In the genomic region with DNA sequence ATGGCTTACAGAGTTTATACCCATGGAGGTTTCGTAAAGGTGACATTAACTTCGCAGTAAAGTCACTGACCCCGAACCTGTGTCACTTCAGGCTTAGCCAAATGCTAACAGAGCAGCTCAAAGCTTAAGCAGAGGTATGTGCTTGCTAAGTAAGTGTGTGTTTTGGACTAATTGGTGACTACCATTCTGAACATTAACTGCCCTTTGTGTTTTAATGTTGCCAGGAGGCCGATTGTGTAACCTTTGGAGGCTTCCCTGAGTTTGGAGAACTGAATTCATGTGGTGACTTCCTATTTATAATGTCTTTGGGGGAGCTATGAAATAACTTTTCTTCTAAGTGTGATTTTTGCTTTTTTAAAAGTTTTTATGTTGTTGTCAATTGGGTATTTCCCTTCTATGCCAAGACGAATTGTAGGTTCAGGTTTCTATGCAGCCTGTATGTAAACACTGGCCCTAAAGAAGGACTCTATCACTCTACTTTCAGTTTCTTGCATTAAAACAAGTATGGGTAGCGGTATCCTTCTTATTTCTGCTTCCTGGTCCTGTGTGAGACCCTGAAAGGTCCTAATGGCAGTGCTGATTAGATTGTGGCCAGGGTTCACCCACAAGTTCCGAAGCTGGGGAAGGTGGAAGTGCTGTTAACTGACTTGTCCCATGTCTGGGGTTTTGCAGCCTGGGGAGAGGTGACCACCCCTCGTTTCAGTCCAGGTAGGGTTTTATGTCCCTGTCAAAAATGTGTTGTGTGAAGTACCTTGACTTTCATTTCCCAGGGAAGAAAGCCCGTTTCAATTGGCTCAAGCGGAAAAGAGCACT, we compare ENCODE assay signal across 12 cellular contexts.
DNase-seq lines count a peak whose midpoint lies in the region; ATAC-seq, FAIRE-seq and TF ChIP-seq lines count a peak whose summit lies in the region.
"Had no signal": no experiment of that assay in that cellular context is flagged by ENCODE, and none has a peak within 500 bp of the region (broad histone marks: within the 10 kb centered on the region; RNA-seq: fewer than 3 reads in every experiment).

No MANE protein-coding gene starts in this region.

- TF ChIP-seq CTCF in SK-N-SH (IDR thresholded peaks at IDR 0.05) = no peak
- no peak for TF ChIP-seq CTCF in foreskin fibroblast (IDR thresholded peaks at IDR 0.05; ENCODE audit: low read depth, low read length)

- no peak for TF ChIP-seq EP300 in SK-N-SH (IDR thresholded peaks at IDR 0.05; ENCODE audit: borderline replicate concordance in 1 of 2, low read depth in 1 of 2, low read length in 1 of 2)

- FAIRE-seq in small intestine (lab: Jason Lieb, UNC) = no peak

- no peaks in the 10 kb centered on the region for H3K36me3 ChIP-seq in SK-N-SH (replicated peaks in 1 of 2; ENCODE audit: control insufficient read depth in 1 of 2, insufficient read depth in 2 of 2, low read length in 1 of 2)
- no peaks in the 10 kb centered on the region for H3K36me3 ChIP-seq in small intestine (ENCODE audit: control insufficient read depth in 2 of 2, insufficient read depth in 2 of 2, low read length in 2 of 2)
- H3K36me3 ChIP-seq: cardiac muscle cell, vagina had no signal

- H3K4me3 ChIP-seq in SK-N-SH (ENCODE audit: low read depth in 2 of 2, low read length in 1 of 2) (no peak overlapping the region), foreskin fibroblast (ENCODE audit: low read depth in 1 of 2, low read length in 2 of 2) (no peak overlapping the region), small intestine (ENCODE audit: low read depth in 1 of 2, low read length in 2 of 2) (no peak overlapping the region)
- H3K4me3 ChIP-seq: cardiac muscle cell, vagina had no signal

- peak overlapping the region; percentile 54; the same call in 1 of the 2 replicates for H3K4me2 ChIP-seq in SK-N-SH

- ATAC-seq in HG02938 (IDR thresholded peaks at IDR 0.05; ENCODE audit: unreplicated experiment) = peak; percentile 49
- ATAC-seq in HG02885 (IDR thresholded peaks at IDR 0.05; ENCODE audit: poor library complexity, unreplicated experiment) = no peak

- peaks cover 92% of the 10 kb centered on the region for H3K79me2 ChIP-seq in SK-N-SH (ENCODE audit: insufficient read depth)

- H2AFZ ChIP-seq in SK-N-SH (ENCODE audit: low read depth) = no peak overlapping the region

- H3F3A ChIP-seq in SK-N-SH (replicated peaks; ENCODE audit: insufficient read depth) = no peaks in the 10 kb centered on the region

- WGBS in SK-N-SH (ENCODE audit: low lambda C conversion rate) = 84% methylated on average over 10 of the region's 10 CpGs
- WGBS in small intestine, 3 donors = 36 to 59% (median 45%) methylated on average over 10 of the region's 10 CpGs

- no peak for DNase-seq in SK-N-SH
- DNase-seq in foreskin fibroblast = peak; percentile 26 to 66
- peak; percentile 20 for DNase-seq in small intestine
- DNase-seq in DMS53 (lab: John Stamatoyannopoulos, UW) = no peak
- DNase-seq in 8988T = no peak
- DNase-seq: activated CD4-positive, alpha-beta T cell treated with anti-CD3 and anti-CD28 coated beads, Interleukin-2, amount 10 ng/mL, durations not matched to agents 24 days and 14 days; H7; NCI-H526 treated with DMSO at 0.1 percent for 48 hours had no signal

- no peak for TF ChIP-seq RAD21 in SK-N-SH (IDR thresholded peaks at IDR 0.05; ENCODE audit: low read length)

- H3K9ac ChIP-seq in SK-N-SH = no peak overlapping the region

- no peaks in the 10 kb centered on the region for H3K27me3 ChIP-seq in SK-N-SH (ENCODE audit: insufficient read depth)
- no peaks in the 10 kb centered on the region for H3K27me3 ChIP-seq in small intestine (ENCODE audit: control insufficient read depth in 2 of 2, insufficient read depth in 2 of 2, low read length in 2 of 2)
- H3K27me3 ChIP-seq: cardiac muscle cell, vagina had no signal

- H3K27ac ChIP-seq in SK-N-SH (ENCODE audit: low read depth in 2 of 2, low read length in 1 of 2) (peak overlapping the region in 1 of 2 experiments; percentile 88; a peak in 1 of 4 replicates), small intestine (ENCODE audit: low read depth in 1 of 2, low read length in 1 of 2) (peak overlapping the region in 1 of 2 donors; percentile 25)
- H3K27ac ChIP-seq: cardiac muscle cell, vagina had no signal

- CTCF ChIA-PET in SK-N-SH (lab: Yijun Ruan, JAX) = interaction anchor here (1.2 to 1.3 kb wide), 2 partner anchors 342 kb away, joined by 3 to 5 read pairs; no protein-coding TSS in a partner anchor

- POLR2A ChIA-PET in SK-N-SH (lab: Yijun Ruan, JAX) = no interaction called here

- H3K9me2 ChIP-seq in SK-N-SH = no peaks in the 10 kb centered on the region

- H3K4me1 ChIP-seq in SK-N-SH (ENCODE audit: control insufficient read depth in 1 of 2, insufficient read depth in 2 of 2, low read depth in 1 of 2, low read length in 1 of 2) (peaks cover 29 to 62% of the 10 kb centered on the region in 2 experiments), small intestine (ENCODE audit: control insufficient read depth in 2 of 2, insufficient read depth in 1 of 2, low read depth in 1 of 2, low read length in 1 of 2) (peaks cover 0 to 9% of the 10 kb centered on the region in 2 donors)

- H3K9me3 ChIP-seq in SK-N-SH = no peaks in the 10 kb centered on the region
- no peaks in the 10 kb centered on the region for H3K9me3 ChIP-seq in small intestine (ENCODE audit: control insufficient read depth, low read depth)
- H3K9me3 ChIP-seq: vagina had no signal

- peaks cover 4% of the 10 kb centered on the region; the same call in 1 of the 2 replicates for H4K20me1 ChIP-seq in SK-N-SH (ENCODE audit: insufficient read depth)

TF ChIP-seq in SK-N-SH, 30 proteins besides CTCF, POLR2A, EP300 and RAD21:
- TF ChIP-seq NFIC (IDR thresholded peaks at IDR 0.05; ENCODE audit: borderline replicate concordance) = no peak

Comparison
In these comparisons a context has a peak if more than half of its experiments do, and no peak if none do; other contexts are left out.
1. DNase-seq: peak in foreskin fibroblast (2 of 2) and small intestine (single experiment); none in SK-N-SH (single experiment), DMS53 (single experiment) and 8988T (single experiment).